ENCODE assay signal across 7 cellular contexts in the genomic region with DNA sequence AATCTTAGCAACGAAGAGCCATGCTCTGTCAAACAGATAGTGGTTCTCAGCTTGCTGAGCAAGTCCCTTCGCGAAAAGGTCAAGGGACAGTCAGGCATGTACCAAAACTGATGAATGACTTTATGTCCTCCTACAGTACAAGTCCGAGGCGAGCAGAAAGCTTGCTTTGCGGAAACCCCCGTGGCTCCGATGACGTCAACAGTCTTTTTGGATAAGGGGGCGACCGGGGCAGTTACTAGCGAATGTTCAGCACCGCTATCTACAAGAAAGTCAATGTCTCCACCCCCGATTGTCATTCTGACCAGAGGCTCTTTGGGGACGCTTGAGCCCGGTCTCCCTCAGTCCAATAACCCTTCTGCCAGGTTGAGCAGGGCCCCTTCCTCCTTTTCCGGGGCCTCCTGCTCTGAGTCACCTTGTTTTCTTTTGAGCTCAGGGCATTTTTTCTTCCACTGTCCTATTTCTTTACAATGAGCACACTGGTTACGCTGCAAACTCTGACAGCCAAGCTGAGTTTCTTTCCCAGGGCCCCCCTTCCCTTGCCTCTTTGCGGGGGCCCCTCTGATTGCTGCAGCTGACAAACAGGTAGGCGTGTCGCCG. TPM values are rescaled to one million over a fixed set of nuclear protein-coding genes. Genes with fewer than 3 reads are reported as not detected.
"Had no signal": no experiment of that assay in that cellular context is flagged by ENCODE, and none has a peak within 500 bp of the region (broad histone marks: within the 10 kb centered on the region; RNA-seq: fewer than 3 reads in every experiment).

No MANE protein-coding gene starts in this region.

RNA-seq across cellular contexts. Expression of a gene that starts 34.4 kb away (rescaled TPM):
- total RNA-seq: HT1080, LHCN-M2, SK-MEL-5 had no signal

RNA-seq across cellular contexts. Expression of a gene that starts 50.1 kb away (rescaled TPM):
- total RNA-seq: HT1080, OCI-LY7, PC-3, SK-MEL-5 had no signal
- polyA plus RNA-seq: IgD-negative memory B cell, SK-N-SH had no signal
